In genomic region chr5:142881076-142881466, GRCh38 we compare ENCODE assay signal across 9 cellular contexts.
DNase-seq lines count a peak whose midpoint lies in the region; ATAC-seq and TF ChIP-seq lines count a peak whose summit lies in the region.
"Had no signal": no experiment of that assay in that cellular context is flagged by ENCODE, and none has a peak within 500 bp of the region (broad histone marks: within the 10 kb centered on the region; RNA-seq: fewer than 3 reads in every experiment).

No MANE protein-coding gene starts in this region.

- intact Hi-C loops in activated B cell treated with CpG ODN at 0.5 μM for 24 hours (cut with micrococcal nuclease) = loop anchor here (2.0 kb wide), 1 partner anchor 270 kb away; no protein-coding TSS in a partner anchor

- H3K4me3 Mint-ChIP-seq in activated B cell treated with CpG ODN at 0.5 μM for 24 hours = no peak overlapping the region
- H3K4me3 Mint-ChIP-seq in activated CD4-positive, alpha-beta T cell treated with anti-CD3 and anti-CD28 coated beads, Interleukin-2, amount 10 ng/mL, durations not matched to agents 7 days and 5 days = no peak overlapping the region
- H3K4me3 Mint-ChIP-seq: activated T-helper 1 cell treated with anti-CD3 and anti-CD28 coated beads, Interleukin-12 subunit alpha, Interleukin-12 subunit beta, Interleukin-2, Interleukin-4 antibody, amounts not matched to agents 30 ng/mL and 10 ng/mL and 1 ng/mL, durations not matched to agents 14 hours and 24 hours and 36 hours had no signal

- H3K36me3 Mint-ChIP-seq in activated B cell treated with CpG ODN at 0.5 μM for 24 hours (ENCODE audit: low read depth) = peaks cover 10% of the 10 kb centered on the region
- H3K36me3 Mint-ChIP-seq in activated CD4-positive, alpha-beta T cell treated with anti-CD3 and anti-CD28 coated beads, Interleukin-2, amount 10 ng/mL, durations not matched to agents 7 days and 5 days (ENCODE audit: low read depth) = no peaks in the 10 kb centered on the region

- POLR2A ChIA-PET in activated B cell treated with CpG ODN at 0.5 μM for 24 hours (lab: Charles Lee) = interaction anchor here (0.8 to 2.0 kb wide), 2 partner anchors 131 to 133 kb away, joined by 3 to 6 read pairs; no protein-coding TSS in a partner anchor
- POLR2A ChIA-PET in activated CD4-positive, alpha-beta T cell treated with anti-CD3 and anti-CD28 coated beads, Interleukin-2, amount 10 ng/mL, durations not matched to agents 7 days and 5 days (lab: Charles Lee) = no interaction called here

- ATAC-seq in HG02981 (IDR thresholded peaks at IDR 0.05; ENCODE audit: unreplicated experiment) (peak; percentile 55), activated B cell treated with CpG ODN at 0.5 μM for 24 hours (ENCODE audit: low read depth) (peak; percentile 85), HG02970 (IDR thresholded peaks at IDR 0.05; ENCODE audit: low FRiP score, unreplicated experiment) (no peak)

- no peaks in the 10 kb centered on the region for H3K27me3 Mint-ChIP-seq in activated B cell treated with CpG ODN at 0.5 μM for 24 hours
- no peaks in the 10 kb centered on the region for H3K27me3 Mint-ChIP-seq in activated CD4-positive, alpha-beta T cell treated with anti-CD3 and anti-CD28 coated beads, Interleukin-2, amount 10 ng/mL, durations not matched to agents 7 days and 5 days

- H3K4me1 Mint-ChIP-seq in activated B cell treated with CpG ODN at 0.5 μM for 24 hours = peaks cover 10% of the 10 kb centered on the region
- peaks cover 5% of the 10 kb centered on the region for H3K4me1 Mint-ChIP-seq in activated CD4-positive, alpha-beta T cell treated with anti-CD3 and anti-CD28 coated beads, Interleukin-2, amount 10 ng/mL, durations not matched to agents 7 days and 5 days

- no peak for TF ChIP-seq CTCF in activated B cell treated with CpG ODN at 0.5 μM for 24 hours (IDR thresholded peaks at IDR 0.05)

- H3K27ac Mint-ChIP-seq in activated B cell treated with CpG ODN at 0.5 μM for 24 hours = no peak overlapping the region
- H3K27ac Mint-ChIP-seq in activated CD4-positive, alpha-beta T cell treated with anti-CD3 and anti-CD28 coated beads, Interleukin-2, amount 10 ng/mL, durations not matched to agents 7 days and 5 days = no peak overlapping the region
- H3K27ac Mint-ChIP-seq: activated T-helper 1 cell treated with anti-CD3 and anti-CD28 coated beads, Interleukin-12 subunit alpha, Interleukin-12 subunit beta, Interleukin-2, Interleukin-4 antibody, amounts not matched to agents 30 ng/mL and 10 ng/mL and 1 ng/mL, durations not matched to agents 14 hours and 24 hours and 36 hours had no signal

- H3K9me3 Mint-ChIP-seq in activated B cell treated with CpG ODN at 0.5 μM for 24 hours = no peaks in the 10 kb centered on the region
- H3K9me3 Mint-ChIP-seq in activated CD4-positive, alpha-beta T cell treated with anti-CD3 and anti-CD28 coated beads, Interleukin-2, amount 10 ng/mL, durations not matched to agents 7 days and 5 days = no peaks in the 10 kb centered on the region
- H3K9me3 Mint-ChIP-seq: activated T-helper 1 cell treated with anti-CD3 and anti-CD28 coated beads, Interleukin-12 subunit alpha, Interleukin-12 subunit beta, Interleukin-2, Interleukin-4 antibody, amounts not matched to agents 30 ng/mL and 10 ng/mL and 1 ng/mL, durations not matched to agents 14 hours and 24 hours and 36 hours had no signal

- DNase-seq in CD1c-positive myeloid dendritic cell (ENCODE audit: extremely low spot score) (peak; percentile 85), activated B cell treated with CpG ODN at 0.5 μM for 24 hours (no peak), islet precursor cell (peak; percentile 72), NCI-H2081 (lab: John Stamatoyannopoulos, UW) (no peak), DMS53 (lab: John Stamatoyannopoulos, UW) (no peak)
- no peak for DNase-seq in activated CD4-positive, alpha-beta T cell treated with anti-CD3 and anti-CD28 coated beads, Interleukin-2, amount 10 ng/mL, durations not matched to agents 7 days and 5 days

- CTCF ChIA-PET in activated B cell treated with CpG ODN at 0.5 μM for 24 hours (lab: Charles Lee) = interaction anchor here (0.7 to 13.8 kb wide), 17 partner anchors 8 to 1312 kb away, joined by 3 to 386 read pairs (median 5); partner anchors contain the start of gene ARHGAP26
- CTCF ChIA-PET in activated CD4-positive, alpha-beta T cell treated with anti-CD3 and anti-CD28 coated beads, Interleukin-2, amount 10 ng/mL, durations not matched to agents 7 days and 5 days (lab: Charles Lee) = interaction anchor here (0.7 to 5.7 kb wide), 19 partner anchors 10 to 226 kb away, joined by 3 to 43 read pairs (median 5); partner anchors contain the start of gene ARHGAP26

Comparison
In these comparisons a context has a peak if more than half of its experiments do, and no peak if none do; other contexts are left out.
1. DNase-seq: peak in CD1c-positive myeloid dendritic cell (single experiment) and islet precursor cell (single experiment); none in activated B cell treated with CpG ODN at 0.5 μM for 24 hours (single experiment), activated CD4-positive, alpha-beta T cell treated with anti-CD3 and anti-CD28 coated beads, Interleukin-2, amount 10 ng/mL, durations not matched to agents 7 days and 5 days (single experiment), NCI-H2081 (0 of 2) and DMS53 (single experiment).